In the genomic region with DNA sequence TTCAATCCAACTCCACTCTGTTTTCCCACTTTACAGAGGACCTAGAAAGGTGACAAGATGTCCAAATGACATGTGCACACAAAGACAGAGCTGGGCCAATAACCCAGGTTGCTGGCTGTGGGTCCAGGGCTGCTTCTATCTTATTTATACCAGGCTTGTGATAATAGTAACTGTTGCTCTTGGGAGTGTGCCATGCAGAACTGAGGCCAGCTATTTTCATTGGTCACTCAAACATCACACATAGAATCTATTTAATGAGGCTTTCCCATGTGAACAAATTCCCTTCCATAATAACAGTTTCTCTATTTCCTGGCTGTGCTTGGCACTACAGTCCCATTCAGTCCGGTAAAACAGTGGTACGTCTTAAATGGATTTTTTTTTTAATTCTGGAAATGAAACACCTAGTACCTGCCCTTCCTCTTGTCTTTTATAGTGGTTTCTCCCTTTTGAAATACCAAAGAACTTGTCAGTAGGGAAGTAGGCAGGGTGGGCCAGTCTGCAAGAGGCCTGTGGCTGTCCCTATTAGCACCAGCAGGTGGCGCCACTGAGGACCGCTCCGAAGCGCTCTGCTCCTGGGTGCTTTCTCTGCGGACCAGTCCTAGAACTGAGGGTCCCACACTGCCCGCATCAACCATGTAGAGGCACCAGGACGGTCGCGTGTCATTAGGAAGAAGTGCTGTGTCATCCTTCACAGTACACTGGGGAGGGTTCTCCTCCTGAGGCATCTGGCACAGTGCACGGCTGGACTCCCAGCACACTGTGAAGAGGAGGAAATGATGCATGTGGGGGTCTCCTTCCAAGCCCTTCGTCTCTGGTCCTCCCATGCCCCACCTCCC, we compare ENCODE assay signal across 8 cellular contexts. TPM values are rescaled to one million over a fixed set of nuclear protein-coding genes. Genes with fewer than 3 reads are reported as not detected.
DNase-seq lines count a peak whose midpoint lies in the region; TF ChIP-seq lines count a peak whose summit lies in the region.

No MANE protein-coding gene starts in this region.

- H3K9me3 ChIP-seq in liver (ENCODE audit: control insufficient read depth in 4 of 4, low read length in 3 of 4) = no peaks in the 10 kb centered on the region

- no peaks in the 10 kb centered on the region for H3K36me3 ChIP-seq in liver (ENCODE audit: control insufficient read depth in 4 of 4, insufficient read depth in 3 of 4, low read depth in 1 of 4, low read length in 3 of 4)

- peak overlapping the region; percentile 24 for H3K27ac ChIP-seq in caudate nucleus (ENCODE audit: low read depth, low read length)
- H3K27ac ChIP-seq in liver (ENCODE audit: low read depth in 1 of 2, low read length in 2 of 2) = no peak overlapping the region

- peaks cover 0 to 8% (median 2%) of the 10 kb centered on the region in 4 donors for H3K4me1 ChIP-seq in liver (ENCODE audit: control insufficient read depth in 4 of 4, insufficient read depth in 4 of 4, low read length in 3 of 4)

- peak; percentile 31 to 71 for TF ChIP-seq RAD21 in liver (IDR thresholded peaks at IDR 0.05)

- no peaks in the 10 kb centered on the region for H3K27me3 ChIP-seq in liver (ENCODE audit: control insufficient read depth in 4 of 4, insufficient read depth in 4 of 4, low read length in 3 of 4)

- no peak overlapping the region for H3K4me3 ChIP-seq in liver (ENCODE audit: low read depth in 1 of 3, low read length in 3 of 3)

- TF ChIP-seq CTCF in LNCAP (IDR thresholded peaks at IDR 0.05) (peak; percentile 97), liver (IDR thresholded peaks at IDR 0.05; ENCODE audit: low read depth, low read length, missing input control) (peak; percentile 66)

- 52% methylated on average over 13 of the region's 13 CpGs for WGBS in liver

- DNase-seq in NCI-H748 (lab: John Stamatoyannopoulos, UW; ENCODE audit: unreplicated experiment) (peak; percentile 27), NCI-H748 treated with DMSO at 0.1 percent for 48 hours (lab: John Stamatoyannopoulos, UW) (no peak), caudate nucleus (lab: John Stamatoyannopoulos, UW) (peak in 5 of 61 donors; percentile 3 to 15 (median 10)), cerebellar nuclear complex (lab: John Stamatoyannopoulos, UW) (no peak)
- DNase-seq in activated CD4-positive, CD25-positive, alpha-beta regulatory T cell treated with anti-CD3 and anti-CD28 coated beads, Interleukin-2, amount 50 U/mL, for 16 hours (ENCODE audit: low read depth, low spot score) = peak; percentile 17
- DNase-seq in stimulated activated CD8-positive, alpha-beta memory T cell treated with anti-CD3 and anti-CD28 coated beads, Interleukin-15, amount 100 ng/mL, for 1 hour (ENCODE audit: low read depth) = peak; percentile 14

- no peak overlapping the region for H3K9ac ChIP-seq in liver (ENCODE audit: low read depth in 1 of 2, low read length in 2 of 2)

TF ChIP-seq in liver, 16 proteins besides CTCF, POLR2A, EP300 and RAD21:
- no peak for TF ChIP-seq MAX (IDR thresholded peaks at IDR 0.05)
- TF ChIP-seq FOXA1 (IDR thresholded peaks at IDR 0.05) = no peak
- TF ChIP-seq TAF1 (conservative IDR thresholded peaks at IDR 0.05) = no peak
- no peak for TF ChIP-seq EGR1 (IDR thresholded peaks at IDR 0.05; ENCODE audit: low read depth in 2 of 2)
- TF ChIP-seq JUND (IDR thresholded peaks at IDR 0.05) = no peak
- TF ChIP-seq HNF4A (conservative IDR thresholded peaks at IDR 0.05) = no peak
- no peak for TF ChIP-seq GABPA (IDR thresholded peaks at IDR 0.05 in 1 of 2, conservative IDR thresholded peaks at IDR 0.05 in 1 of 2)
- TF ChIP-seq ATF3 (IDR thresholded peaks at IDR 0.05) = no peak
- no peak for TF ChIP-seq HNF4G (IDR thresholded peaks at IDR 0.05)
- no peak for TF ChIP-seq ZBTB33 (IDR thresholded peaks at IDR 0.05)
- no peak for TF ChIP-seq RXRA (IDR thresholded peaks at IDR 0.05)
- TF ChIP-seq FOXA2 (IDR thresholded peaks at IDR 0.05) = no peak
- no peak for TF ChIP-seq SP1 (IDR thresholded peaks at IDR 0.05)
- TF ChIP-seq YY1 (IDR thresholded peaks at IDR 0.05) = no peak
- no peak for TF ChIP-seq NR2F2 (IDR thresholded peaks at IDR 0.05)
- TF ChIP-seq, protein P1, sequence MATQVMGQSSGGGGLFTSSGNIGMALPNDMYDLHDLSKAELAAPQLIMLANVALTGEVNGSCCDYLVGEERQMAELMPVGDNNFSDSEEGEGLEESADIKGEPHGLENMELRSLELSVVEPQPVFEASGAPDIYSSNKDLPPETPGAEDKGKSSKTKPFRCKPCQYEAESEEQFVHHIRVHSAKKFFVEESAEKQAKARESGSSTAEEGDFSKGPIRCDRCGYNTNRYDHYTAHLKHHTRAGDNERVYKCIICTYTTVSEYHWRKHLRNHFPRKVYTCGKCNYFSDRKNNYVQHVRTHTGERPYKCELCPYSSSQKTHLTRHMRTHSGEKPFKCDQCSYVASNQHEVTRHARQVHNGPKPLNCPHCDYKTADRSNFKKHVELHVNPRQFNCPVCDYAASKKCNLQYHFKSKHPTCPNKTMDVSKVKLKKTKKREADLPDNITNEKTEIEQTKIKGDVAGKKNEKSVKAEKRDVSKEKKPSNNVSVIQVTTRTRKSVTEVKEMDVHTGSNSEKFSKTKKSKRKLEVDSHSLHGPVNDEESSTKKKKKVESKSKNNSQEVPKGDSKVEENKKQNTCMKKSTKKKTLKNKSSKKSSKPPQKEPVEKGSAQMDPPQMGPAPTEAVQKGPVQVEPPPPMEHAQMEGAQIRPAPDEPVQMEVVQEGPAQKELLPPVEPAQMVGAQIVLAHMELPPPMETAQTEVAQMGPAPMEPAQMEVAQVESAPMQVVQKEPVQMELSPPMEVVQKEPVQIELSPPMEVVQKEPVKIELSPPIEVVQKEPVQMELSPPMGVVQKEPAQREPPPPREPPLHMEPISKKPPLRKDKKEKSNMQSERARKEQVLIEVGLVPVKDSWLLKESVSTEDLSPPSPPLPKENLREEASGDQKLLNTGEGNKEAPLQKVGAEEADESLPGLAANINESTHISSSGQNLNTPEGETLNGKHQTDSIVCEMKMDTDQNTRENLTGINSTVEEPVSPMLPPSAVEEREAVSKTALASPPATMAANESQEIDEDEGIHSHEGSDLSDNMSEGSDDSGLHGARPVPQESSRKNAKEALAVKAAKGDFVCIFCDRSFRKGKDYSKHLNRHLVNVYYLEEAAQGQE (IDR thresholded peaks at IDR 0.05) = no peak
TF ChIP-seq in liver: peak in this region for 0.

RNA-seq across cellular contexts. Expression of gene GPR161, which starts 52.1 kb away (rescaled TPM):
- total RNA-seq in liver = 1 to 10 TPM; 1.0 to 1.1 TPM
- polyA plus RNA-seq in liver = under 1 TPM; 0.33 to 0.46 TPM

Comparison
In these comparisons a context has a peak if more than half of its experiments do, and no peak if none do; other contexts are left out.
1. DNase-seq: peak in NCI-H748 (single experiment), activated CD4-positive, CD25-positive, alpha-beta regulatory T cell treated with anti-CD3 and anti-CD28 coated beads, Interleukin-2, amount 50 U/mL, for 16 hours (single experiment) and stimulated activated CD8-positive, alpha-beta memory T cell treated with anti-CD3 and anti-CD28 coated beads, Interleukin-15, amount 100 ng/mL, for 1 hour (single experiment); none in NCI-H748 treated with DMSO at 0.1 percent for 48 hours (single experiment) and cerebellar nuclear complex (0 of 2).